ENCODE assay signal across 23 cellular contexts in the genomic region with DNA sequence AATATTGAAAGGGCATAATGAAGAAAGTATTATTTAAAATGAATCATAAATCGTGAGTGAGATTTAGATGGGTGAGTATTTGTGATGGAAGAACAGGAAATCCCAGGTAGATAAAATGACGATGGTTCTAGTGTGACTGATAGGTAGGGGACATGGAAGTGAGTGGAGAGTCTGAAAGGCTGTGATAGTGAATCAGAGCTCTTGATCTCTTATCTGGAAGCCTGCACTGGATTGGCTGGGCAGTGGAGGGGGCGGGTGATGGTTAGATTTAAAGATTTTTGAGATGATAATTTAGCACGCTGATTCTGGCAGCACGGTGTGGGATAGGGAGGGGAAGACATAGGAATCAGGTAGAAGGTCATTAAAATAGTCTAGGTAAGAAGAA. TPM values are rescaled to one million over a fixed set of nuclear protein-coding genes. Genes with fewer than 3 reads are reported as not detected.
"Had no signal": no experiment of that assay in that cellular context is flagged by ENCODE, and none has a peak within 500 bp of the region (broad histone marks: within the 10 kb centered on the region; RNA-seq: fewer than 3 reads in every experiment).

No MANE protein-coding gene starts in this region.

- H3K36me3 Mint-ChIP-seq: activated CD4-positive, alpha-beta memory T cell treated with anti-CD3 and anti-CD28 coated beads for 36 hours had no signal

- H3K4me3 ChIP-seq: ascending aorta, body of pancreas, Peyer's patch, SJCRH30 had no signal

- H3K4me1 Mint-ChIP-seq: activated CD4-positive, alpha-beta T cell treated with anti-CD3 and anti-CD28 coated beads, Interleukin-2, amount 10 ng/mL, durations not matched to agents 7 days and 5 days; central memory CD8-positive, alpha-beta T cell had no signal

- H3K4me1 ChIP-seq: ascending aorta, SJCRH30 had no signal

- DNase-seq: activated B cell treated with CpG ODN at 0.5 μM for 24 hours; activated CD4-positive, alpha-beta memory T cell treated with anti-CD3 and anti-CD28 coated beads for 36 hours; activated CD4-positive, alpha-beta T cell treated with anti-CD3 and anti-CD28 coated beads, Interleukin-2, amount 10 ng/mL, durations not matched to agents 7 days and 5 days; activated CD8-positive, alpha-beta memory T cell treated with anti-CD3 and anti-CD28 coated beads for 24 hours; activated gamma-delta T cell; activated naive CD4-positive, alpha-beta T cell treated with anti-CD3 and anti-CD28 coated beads for 36 hours; activated T-cell treated with anti-CD3 and anti-CD28 coated beads, Interleukin-2, amount 50 U/mL, for 4 hours; amniotic stem cell; body of pancreas; Karpas-422; NCI-H1105 treated with DMSO at 0.1 percent for 48 hours; NCI-H1436 treated with DMSO at 0.1 percent for 48 hours; NCI-H187; NCI-H2081; NCI-H510A treated with DMSO at 0.1 percent for 48 hours; Peyer's patch; Right ventricle myocardium superior; SJCRH30; T-helper 9 cell had no signal

- H3K4me3 Mint-ChIP-seq: activated B cell treated with CpG ODN at 0.5 μM for 24 hours; activated CD4-positive, alpha-beta memory T cell treated with anti-CD3 and anti-CD28 coated beads for 36 hours; activated CD4-positive, alpha-beta T cell treated with anti-CD3 and anti-CD28 coated beads, Interleukin-2, amount 10 ng/mL, durations not matched to agents 7 days and 5 days; activated naive CD4-positive, alpha-beta T cell treated with anti-CD3 and anti-CD28 coated beads for 36 hours; activated T-cell treated with anti-CD3 and anti-CD28 coated beads, Interleukin-2, amount 50 U/mL, for 4 hours; central memory CD8-positive, alpha-beta T cell; T-helper 1 cell treated with Interleukin-12 subunit alpha and Interleukin-12 subunit beta and Interleukin-4 antibody, amounts not matched to agents 30 μg/mL and 1 μg/mL, for 36 hours had no signal

- H3K9me3 ChIP-seq: ascending aorta, body of pancreas, Peyer's patch, SJCRH30 had no signal

- H3K27ac Mint-ChIP-seq: activated B cell treated with CpG ODN at 0.5 μM for 24 hours; activated CD4-positive, alpha-beta memory T cell treated with anti-CD3 and anti-CD28 coated beads for 36 hours; activated CD4-positive, alpha-beta T cell treated with anti-CD3 and anti-CD28 coated beads, Interleukin-2, amount 10 ng/mL, durations not matched to agents 7 days and 5 days; activated naive CD4-positive, alpha-beta T cell treated with anti-CD3 and anti-CD28 coated beads for 36 hours; T-helper 1 cell treated with Interleukin-12 subunit alpha and Interleukin-12 subunit beta and Interleukin-4 antibody, amounts not matched to agents 30 μg/mL and 1 μg/mL, for 36 hours had no signal

- H3K27ac ChIP-seq: ascending aorta, body of pancreas, Peyer's patch, RWPE1, SJCRH30 had no signal

- H3K27me3 ChIP-seq: ascending aorta, body of pancreas, Peyer's patch, SJCRH30 had no signal

- H3K36me3 ChIP-seq: ascending aorta, Peyer's patch, SJCRH30 had no signal

- ATAC-seq: activated T-cell treated with anti-CD3 and anti-CD28 coated beads, Interleukin-2, amount 50 U/mL, for 4 hours; body of pancreas had no signal

- H3K9me3 Mint-ChIP-seq: activated B cell treated with CpG ODN at 0.5 μM for 24 hours; activated CD4-positive, alpha-beta memory T cell treated with anti-CD3 and anti-CD28 coated beads for 36 hours; activated naive CD4-positive, alpha-beta T cell treated with anti-CD3 and anti-CD28 coated beads for 36 hours; activated T-cell treated with anti-CD3 and anti-CD28 coated beads, Interleukin-2, amount 50 U/mL, for 4 hours; central memory CD8-positive, alpha-beta T cell; T-helper 1 cell treated with Interleukin-12 subunit alpha and Interleukin-12 subunit beta and Interleukin-4 antibody, amounts not matched to agents 30 μg/mL and 1 μg/mL, for 36 hours had no signal

RNA-seq across cellular contexts. Expression of gene HGD, which starts 20.1 kb away (rescaled TPM):
- total RNA-seq: activated naive CD4-positive, alpha-beta T cell treated with anti-CD3 and anti-CD28 coated beads for 36 hours; Right ventricle myocardium superior had no signal
